8 cellular contexts compared by ENCODE assay signal in genomic region chr4:173370477-173371291, GRCh38. TPM values are rescaled to one million over a fixed set of nuclear protein-coding genes. Genes with fewer than 3 reads are reported as not detected.
A peak's percentile ranks its signal among the peaks of the same experiment; 100 is the strongest.
DNase-seq lines count a peak whose midpoint lies in the region; ATAC-seq and TF ChIP-seq lines count a peak whose summit lies in the region.

A gene with protein sequence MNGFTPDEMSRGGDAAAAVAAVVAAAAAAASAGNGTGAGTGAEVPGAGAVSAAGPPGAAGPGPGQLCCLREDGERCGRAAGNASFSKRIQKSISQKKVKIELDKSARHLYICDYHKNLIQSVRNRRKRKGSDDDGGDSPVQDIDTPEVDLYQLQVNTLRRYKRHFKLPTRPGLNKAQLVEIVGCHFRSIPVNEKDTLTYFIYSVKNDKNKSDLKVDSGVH (plus strand): TSS chr4:173370954. CDS start chr4:173371183, 229 bp downstream.

- H2AFZ ChIP-seq in parathyroid adenoma, result peak within 1 kb of the TSS; percentile 87

- H3K79me2 ChIP-seq in parathyroid adenoma, result no peaks in the 10 kb centered on the region

- peak within 1 kb of the TSS; percentile 92 for H3K9ac ChIP-seq in adipocyte (ENCODE audit: low read length)
- H3K9ac ChIP-seq in parathyroid adenoma, result no peak within 1 kb of the TSS

- peak within 1 kb of the TSS; percentile 98 for H3K4me2 ChIP-seq in parathyroid adenoma (ENCODE audit: low read length)

- peaks cover 8% of the 10 kb centered on the region for H3K4me1 ChIP-seq in adipocyte (ENCODE audit: control insufficient read depth, insufficient read depth, low read length)
- H3K4me1 ChIP-seq in cardiac muscle cell (ENCODE audit: low read depth), result no peaks in the 10 kb centered on the region
- H3K4me1 ChIP-seq in parathyroid adenoma, result no peaks in the 10 kb centered on the region
- peaks cover 0 to 61% (median 0%) of the 10 kb centered on the region in 4 donors for H3K4me1 ChIP-seq in tibial nerve

- H3K36me3 ChIP-seq in adipocyte (ENCODE audit: control insufficient read depth, insufficient read depth, low read length, severe bottlenecking), result no peaks in the 10 kb centered on the region
- no peaks in the 10 kb centered on the region for H3K36me3 ChIP-seq in cardiac muscle cell
- H3K36me3 ChIP-seq in parathyroid adenoma (ENCODE audit: control insufficient read depth, insufficient read depth, low read length), result no peaks in the 10 kb centered on the region
- H3K36me3 ChIP-seq in tibial nerve, result peaks cover 0 to 2% (median 0%) of the 10 kb centered on the region in 3 donors

- DNase-seq in NCI-H1436 (lab: John Stamatoyannopoulos, UW) (peak; percentile 98), T follicular helper cell (ENCODE audit: low read depth) (peak; percentile 96), adipocyte (ENCODE audit: low read depth) (peak; percentile 100), cardiac muscle cell (ENCODE audit: low read depth in 1 of 2, low spot score in 1 of 2) (peak; percentile 98 to 99), tibial nerve (ENCODE audit: low spot score in 2 of 2) (peak; percentile 98 to 99)

- TF ChIP-seq EP300 in tibial nerve (IDR thresholded peaks at IDR 0.05), result peak; percentile 45 to 100

- H3K4me3 ChIP-seq in GM12875 (ENCODE audit: low read depth, low read length) (peak within 1 kb of the TSS; percentile 97), adipocyte (ENCODE audit: low read length) (peak within 1 kb of the TSS; percentile 91), cardiac muscle cell (peak within 1 kb of the TSS; percentile 80), parathyroid adenoma (ENCODE audit: low read depth, low read length) (peak within 1 kb of the TSS; percentile 82), tibial nerve (peak within 1 kb of the TSS; percentile 67 to 92 (median 80))

- H3K27me3 ChIP-seq in adipocyte (replicated peaks; ENCODE audit: control insufficient read depth, insufficient read depth, low read length) (no peaks in the 10 kb centered on the region), cardiac muscle cell (no peaks in the 10 kb centered on the region), parathyroid adenoma (ENCODE audit: control insufficient read depth, insufficient read depth, low read length) (no peaks in the 10 kb centered on the region), tibial nerve (peaks cover 0 to 3% of the 10 kb centered on the region in 2 donors)

- 1% methylated on average over 36 to 49 of the region's 72 CpGs for WGBS in tibial nerve, 2 donors

- peak; percentile 97 to 99 for TF ChIP-seq POLR2A in tibial nerve (IDR thresholded peaks at IDR 0.05)

- H3K27ac ChIP-seq in cardiac muscle cell (peak within 1 kb of the TSS; percentile 87), parathyroid adenoma (peak within 1 kb of the TSS; percentile 89), tibial nerve (peak within 1 kb of the TSS; percentile 91 to 99 (median 96))

- TF ChIP-seq CTCF in GM12875 (IDR thresholded peaks at IDR 0.05; ENCODE audit: borderline replicate concordance, insufficient read depth, low read depth, low read length) (no peak), cardiac muscle cell (IDR thresholded peaks at IDR 0.05; ENCODE audit: low read depth, low read length) (no peak), parathyroid adenoma (IDR thresholded peaks at IDR 0.05) (no peak), tibial nerve (IDR thresholded peaks at IDR 0.05) (peak in 2 of 5 experiments; percentile 22 to 25)

- peak; percentile 75 for ATAC-seq in HG02798 (IDR thresholded peaks at IDR 0.05; ENCODE audit: poor library complexity, unreplicated experiment)

- H3K9me3 ChIP-seq in adipocyte (ENCODE audit: control insufficient read depth, low read length) (no peaks in the 10 kb centered on the region), cardiac muscle cell (ENCODE audit: low read depth) (no peaks in the 10 kb centered on the region), parathyroid adenoma (ENCODE audit: control insufficient read depth, low read length) (no peaks in the 10 kb centered on the region), tibial nerve (no peaks in the 10 kb centered on the region)

RNA-seq across cellular contexts. Expression of the gene that starts here (rescaled TPM):
- total RNA-seq in cardiac muscle cell (42.0 and 49.7 TPM in 2 replicates), tibial nerve (10 to 100 TPM; 27.7 to 88.5 (median 49.1) TPM)
- polyA plus RNA-seq in cardiac muscle cell, result 49.4 and 66.1 TPM in 2 replicates

Comparison
In these comparisons a context has a peak if more than half of its experiments do, and no peak if none do; other contexts are left out.
1. Peak in every context shown above with its lines: DNase-seq, ATAC-seq, H3K4me3 ChIP-seq and H3K27ac ChIP-seq.